In the genomic region with DNA sequence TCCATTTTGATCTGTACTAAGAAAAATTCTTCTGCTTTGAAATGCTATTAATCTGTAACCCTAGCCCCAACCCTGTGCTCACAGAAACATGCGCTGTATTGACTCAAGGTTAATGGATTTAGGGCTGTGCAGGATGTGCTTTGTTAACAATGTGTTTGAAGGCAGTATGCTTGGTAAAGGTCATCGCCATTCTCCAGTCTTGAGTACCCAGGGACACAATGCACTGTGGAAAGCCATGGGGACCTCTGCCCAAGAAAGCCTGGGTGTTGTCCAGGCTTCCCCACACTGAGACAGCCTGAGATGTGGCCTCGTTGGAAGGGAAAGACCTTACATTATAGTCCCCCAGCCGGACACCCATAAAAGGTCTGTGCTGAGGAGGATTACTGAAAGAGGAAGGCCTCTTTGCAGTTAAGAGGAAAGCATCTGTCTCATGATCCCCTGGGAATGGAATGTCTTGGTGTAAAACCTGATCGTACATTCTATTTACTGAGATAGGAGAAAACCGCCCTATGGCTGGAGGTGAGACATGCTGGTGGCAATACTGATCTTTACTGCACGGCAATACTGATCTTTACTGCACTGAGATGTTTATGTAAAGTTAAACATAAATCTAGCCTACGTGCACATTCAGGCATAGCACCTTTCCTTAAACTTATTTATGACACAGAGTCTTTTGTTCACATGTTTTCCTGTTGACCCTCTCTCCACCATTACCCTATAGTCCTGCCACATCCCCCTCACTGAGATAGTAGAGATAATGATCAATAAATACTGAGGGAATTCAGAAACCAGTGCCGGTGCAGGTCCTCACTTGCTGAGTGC, we compare ENCODE assay signal across 1 cellular context.
A peak's percentile ranks its signal among the peaks of the same experiment; 100 is the strongest.
TF ChIP-seq lines count a peak whose summit lies in the region.

No MANE protein-coding gene starts in this region.

TF ChIP-seq in HepG2, 621 proteins besides CTCF, POLR2A, EP300 and RAD21 (continued from another document and continues in another):
- TF ChIP-seq, protein P1, sequence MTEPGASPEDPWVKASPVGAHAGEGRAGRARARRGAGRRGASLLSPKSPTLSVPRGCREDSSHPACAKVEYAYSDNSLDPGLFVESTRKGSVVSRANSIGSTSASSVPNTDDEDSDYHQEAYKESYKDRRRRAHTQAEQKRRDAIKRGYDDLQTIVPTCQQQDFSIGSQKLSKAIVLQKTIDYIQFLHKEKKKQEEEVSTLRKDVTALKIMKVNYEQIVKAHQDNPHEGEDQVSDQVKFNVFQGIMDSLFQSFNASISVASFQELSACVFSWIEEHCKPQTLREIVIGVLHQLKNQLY (CRISPR knock-in tag; IDR thresholded peaks at IDR 0.05), result peak; percentile 96
- peak; percentile 83; the same call in 1 of the 2 replicates for TF ChIP-seq ZNF616 (CRISPR knock-in tag; IDR thresholded peaks at IDR 0.05; ENCODE audit: low read depth)
- TF ChIP-seq ARNTL (CRISPR knock-in tag; IDR thresholded peaks at IDR 0.05), result peak; percentile 76
- peak; percentile 24 for TF ChIP-seq ASH2L (IDR thresholded peaks at IDR 0.05; ENCODE audit: insufficient read length, low read depth, low read length)
- TF ChIP-seq HES4 (CRISPR knock-in tag; IDR thresholded peaks at IDR 0.05; ENCODE audit: borderline replicate concordance), result no peak
- TF ChIP-seq, protein P2, sequence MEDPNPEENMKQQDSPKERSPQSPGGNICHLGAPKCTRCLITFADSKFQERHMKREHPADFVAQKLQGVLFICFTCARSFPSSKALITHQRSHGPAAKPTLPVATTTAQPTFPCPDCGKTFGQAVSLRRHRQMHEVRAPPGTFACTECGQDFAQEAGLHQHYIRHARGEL (CRISPR knock-in tag; IDR thresholded peaks at IDR 0.05), result no peak
- TF ChIP-seq, protein P3, sequence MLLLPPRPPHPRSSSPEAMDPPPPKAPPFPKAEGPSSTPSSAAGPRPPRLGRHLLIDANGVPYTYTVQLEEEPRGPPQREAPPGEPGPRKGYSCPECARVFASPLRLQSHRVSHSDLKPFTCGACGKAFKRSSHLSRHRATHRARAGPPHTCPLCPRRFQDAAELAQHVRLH (CRISPR knock-in tag; IDR thresholded peaks at IDR 0.05; ENCODE audit: borderline replicate concordance, low read depth), result peak; percentile 73; the same call in 1 of the 2 replicates
- no peak; the same call in 1 of the 2 replicates for TF ChIP-seq SAFB2 (CRISPR knock-in tag; IDR thresholded peaks at IDR 0.05; ENCODE audit: borderline replicate concordance, low read depth)
- no peak for TF ChIP-seq MYC (CRISPR knock-in tag; IDR thresholded peaks at IDR 0.05; ENCODE audit: borderline replicate concordance)
- TF ChIP-seq, protein P4, sequence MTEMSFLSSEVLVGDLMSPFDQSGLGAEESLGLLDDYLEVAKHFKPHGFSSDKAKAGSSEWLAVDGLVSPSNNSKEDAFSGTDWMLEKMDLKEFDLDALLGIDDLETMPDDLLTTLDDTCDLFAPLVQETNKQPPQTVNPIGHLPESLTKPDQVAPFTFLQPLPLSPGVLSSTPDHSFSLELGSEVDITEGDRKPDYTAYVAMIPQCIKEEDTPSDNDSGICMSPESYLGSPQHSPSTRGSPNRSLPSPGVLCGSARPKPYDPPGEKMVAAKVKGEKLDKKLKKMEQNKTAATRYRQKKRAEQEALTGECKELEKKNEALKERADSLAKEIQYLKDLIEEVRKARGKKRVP (CRISPR knock-in tag; IDR thresholded peaks at IDR 0.05), result peak in 1 of 2 experiments; percentile 50; a peak in 1 of 4 replicates
- TF ChIP-seq ZNF230 (CRISPR knock-in tag; IDR thresholded peaks at IDR 0.05), result peak; percentile 67; the same call in 1 of the 2 replicates
- no peak for TF ChIP-seq ZFAT (CRISPR knock-in tag; conservative IDR thresholded peaks at IDR 0.05)
- TF ChIP-seq, protein P5, sequence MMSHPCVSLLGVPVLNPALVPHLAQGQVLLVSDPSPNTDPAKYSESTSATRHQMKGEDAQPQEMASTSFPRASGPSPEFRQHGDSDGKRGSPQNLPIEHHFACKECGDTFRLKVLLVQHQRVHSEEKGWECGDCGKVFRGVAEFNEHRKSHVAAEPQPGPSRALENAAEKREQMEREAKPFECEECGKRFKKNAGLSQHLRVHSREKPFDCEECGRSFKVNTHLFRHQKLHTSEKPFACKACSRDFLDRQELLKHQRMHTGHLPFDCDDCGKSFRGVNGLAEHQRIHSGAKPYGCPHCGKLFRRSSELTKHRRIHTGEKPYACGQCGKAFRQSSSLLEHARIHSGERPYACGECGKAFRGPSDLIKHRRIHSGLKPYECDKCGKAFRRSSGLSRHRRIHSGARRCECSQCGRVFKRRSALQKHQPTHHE (CRISPR knock-in tag; IDR thresholded peaks at IDR 0.05; ENCODE audit: borderline replicate concordance), result no peak
- TF ChIP-seq NR2F1 (CRISPR knock-in tag; IDR thresholded peaks at IDR 0.05), result peak in 1 of 2 experiments; percentile 33; a peak in 1 of 4 replicates
- TF ChIP-seq, protein P6, sequence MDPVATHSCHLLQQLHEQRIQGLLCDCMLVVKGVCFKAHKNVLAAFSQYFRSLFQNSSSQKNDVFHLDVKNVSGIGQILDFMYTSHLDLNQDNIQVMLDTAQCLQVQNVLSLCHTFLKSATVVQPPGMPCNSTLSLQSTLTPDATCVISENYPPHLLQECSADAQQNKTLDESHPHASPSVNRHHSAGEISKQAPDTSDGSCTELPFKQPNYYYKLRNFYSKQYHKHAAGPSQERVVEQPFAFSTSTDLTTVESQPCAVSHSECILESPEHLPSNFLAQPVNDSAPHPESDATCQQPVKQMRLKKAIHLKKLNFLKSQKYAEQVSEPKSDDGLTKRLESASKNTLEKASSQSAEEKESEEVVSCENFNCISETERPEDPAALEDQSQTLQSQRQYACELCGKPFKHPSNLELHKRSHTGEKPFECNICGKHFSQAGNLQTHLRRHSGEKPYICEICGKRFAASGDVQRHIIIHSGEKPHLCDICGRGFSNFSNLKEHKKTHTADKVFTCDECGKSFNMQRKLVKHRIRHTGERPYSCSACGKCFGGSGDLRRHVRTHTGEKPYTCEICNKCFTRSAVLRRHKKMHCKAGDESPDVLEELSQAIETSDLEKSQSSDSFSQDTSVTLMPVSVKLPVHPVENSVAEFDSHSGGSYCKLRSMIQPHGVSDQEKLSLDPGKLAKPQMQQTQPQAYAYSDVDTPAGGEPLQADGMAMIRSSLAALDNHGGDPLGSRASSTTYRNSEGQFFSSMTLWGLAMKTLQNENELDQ (CRISPR knock-in tag; IDR thresholded peaks at IDR 0.05; ENCODE audit: borderline replicate concordance), result no peak
- peak; percentile 69 for TF ChIP-seq ZNF501 (CRISPR knock-in tag; IDR thresholded peaks at IDR 0.05)
- no peak for TF ChIP-seq CHCHD3 (CRISPR knock-in tag; IDR thresholded peaks at IDR 0.05)
- no peak for TF ChIP-seq TCF12 (IDR thresholded peaks at IDR 0.05)
- peak; percentile 54 for TF ChIP-seq TCF12 (CRISPR knock-in tag; IDR thresholded peaks at IDR 0.05)
- TF ChIP-seq, protein P7, sequence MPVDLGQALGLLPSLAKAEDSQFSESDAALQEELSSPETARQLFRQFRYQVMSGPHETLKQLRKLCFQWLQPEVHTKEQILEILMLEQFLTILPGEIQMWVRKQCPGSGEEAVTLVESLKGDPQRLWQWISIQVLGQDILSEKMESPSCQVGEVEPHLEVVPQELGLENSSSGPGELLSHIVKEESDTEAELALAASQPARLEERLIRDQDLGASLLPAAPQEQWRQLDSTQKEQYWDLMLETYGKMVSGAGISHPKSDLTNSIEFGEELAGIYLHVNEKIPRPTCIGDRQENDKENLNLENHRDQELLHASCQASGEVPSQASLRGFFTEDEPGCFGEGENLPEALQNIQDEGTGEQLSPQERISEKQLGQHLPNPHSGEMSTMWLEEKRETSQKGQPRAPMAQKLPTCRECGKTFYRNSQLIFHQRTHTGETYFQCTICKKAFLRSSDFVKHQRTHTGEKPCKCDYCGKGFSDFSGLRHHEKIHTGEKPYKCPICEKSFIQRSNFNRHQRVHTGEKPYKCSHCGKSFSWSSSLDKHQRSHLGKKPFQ (CRISPR knock-in tag; IDR thresholded peaks at IDR 0.05; ENCODE audit: insufficient replicate concordance), result no peak
- no peak for TF ChIP-seq ZNF572 (CRISPR knock-in tag; IDR thresholded peaks at IDR 0.05)
- TF ChIP-seq, protein P8, sequence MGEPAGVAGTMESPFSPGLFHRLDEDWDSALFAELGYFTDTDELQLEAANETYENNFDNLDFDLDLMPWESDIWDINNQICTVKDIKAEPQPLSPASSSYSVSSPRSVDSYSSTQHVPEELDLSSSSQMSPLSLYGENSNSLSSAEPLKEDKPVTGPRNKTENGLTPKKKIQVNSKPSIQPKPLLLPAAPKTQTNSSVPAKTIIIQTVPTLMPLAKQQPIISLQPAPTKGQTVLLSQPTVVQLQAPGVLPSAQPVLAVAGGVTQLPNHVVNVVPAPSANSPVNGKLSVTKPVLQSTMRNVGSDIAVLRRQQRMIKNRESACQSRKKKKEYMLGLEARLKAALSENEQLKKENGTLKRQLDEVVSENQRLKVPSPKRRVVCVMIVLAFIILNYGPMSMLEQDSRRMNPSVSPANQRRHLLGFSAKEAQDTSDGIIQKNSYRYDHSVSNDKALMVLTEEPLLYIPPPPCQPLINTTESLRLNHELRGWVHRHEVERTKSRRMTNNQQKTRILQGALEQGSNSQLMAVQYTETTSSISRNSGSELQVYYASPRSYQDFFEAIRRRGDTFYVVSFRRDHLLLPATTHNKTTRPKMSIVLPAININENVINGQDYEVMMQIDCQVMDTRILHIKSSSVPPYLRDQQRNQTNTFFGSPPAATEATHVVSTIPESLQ (CRISPR knock-in tag; conservative IDR thresholded peaks at IDR 0.05), result no peak
- TF ChIP-seq CENPX (CRISPR knock-in tag; IDR thresholded peaks at IDR 0.05), result no peak
- TF ChIP-seq GTF3A (CRISPR knock-in tag; conservative IDR thresholded peaks at IDR 0.05), result no peak
- TF ChIP-seq ZNF253 (CRISPR knock-in tag; IDR thresholded peaks at IDR 0.05; ENCODE audit: borderline replicate concordance), result no peak
- TF ChIP-seq ZSCAN31 (CRISPR knock-in tag; IDR thresholded peaks at IDR 0.05; ENCODE audit: low read depth), result 0 out of 2 replicates have a peak, but pooled peaks have one; percentile 59
- 0 out of 2 replicates have a peak, but pooled peaks have one; percentile 43 for TF ChIP-seq ATF7-NPFF (CRISPR knock-in tag; IDR thresholded peaks at IDR 0.05; ENCODE audit: low read depth)
- TF ChIP-seq ZNF33A (CRISPR knock-in tag; IDR thresholded peaks at IDR 0.05; ENCODE audit: borderline replicate concordance), result 0 out of 2 replicates have a peak, but pooled peaks have one; percentile 27
- TF ChIP-seq ZBTB8A (CRISPR knock-in tag; IDR thresholded peaks at IDR 0.05; ENCODE audit: borderline replicate concordance, low read depth), result no peak
- TF ChIP-seq ZSCAN29 (CRISPR knock-in tag; conservative IDR thresholded peaks at IDR 0.05), result peak; percentile 48; the same call in 1 of the 2 replicates
- TF ChIP-seq, protein P9, sequence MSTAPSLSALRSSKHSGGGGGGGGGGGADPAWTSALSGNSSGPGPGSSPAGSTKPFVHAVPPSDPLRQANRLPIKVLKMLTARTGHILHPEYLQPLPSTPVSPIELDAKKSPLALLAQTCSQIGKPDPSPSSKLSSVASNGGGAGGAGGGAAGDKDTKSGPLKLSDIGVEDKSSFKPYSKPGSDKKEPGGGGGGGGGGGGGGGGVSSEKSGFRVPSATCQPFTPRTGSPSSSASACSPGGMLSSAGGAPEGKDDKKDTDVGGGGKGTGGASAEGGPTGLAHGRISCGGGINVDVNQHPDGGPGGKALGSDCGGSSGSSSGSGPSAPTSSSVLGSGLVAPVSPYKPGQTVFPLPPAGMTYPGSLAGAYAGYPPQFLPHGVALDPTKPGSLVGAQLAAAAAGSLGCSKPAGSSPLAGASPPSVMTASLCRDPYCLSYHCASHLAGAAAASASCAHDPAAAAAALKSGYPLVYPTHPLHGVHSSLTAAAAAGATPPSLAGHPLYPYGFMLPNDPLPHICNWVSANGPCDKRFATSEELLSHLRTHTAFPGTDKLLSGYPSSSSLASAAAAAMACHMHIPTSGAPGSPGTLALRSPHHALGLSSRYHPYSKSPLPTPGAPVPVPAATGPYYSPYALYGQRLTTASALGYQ (CRISPR knock-in tag; IDR thresholded peaks at IDR 0.05), result no peak
- peak; percentile 37; the same call in 1 of the 2 replicates for TF ChIP-seq HOXD1 (CRISPR knock-in tag; IDR thresholded peaks at IDR 0.05)
- TF ChIP-seq SMAD3 (CRISPR knock-in tag; IDR thresholded peaks at IDR 0.05), result no peak
- TF ChIP-seq NR2F2 (IDR thresholded peaks at IDR 0.05; ENCODE audit: borderline replicate concordance, low read depth), result peak; percentile 78
- no peak for TF ChIP-seq SMC3 (IDR thresholded peaks at IDR 0.05; ENCODE audit: low read length)
